Comparison of ENCODE assay signal across 8 cellular contexts in the genomic region with DNA sequence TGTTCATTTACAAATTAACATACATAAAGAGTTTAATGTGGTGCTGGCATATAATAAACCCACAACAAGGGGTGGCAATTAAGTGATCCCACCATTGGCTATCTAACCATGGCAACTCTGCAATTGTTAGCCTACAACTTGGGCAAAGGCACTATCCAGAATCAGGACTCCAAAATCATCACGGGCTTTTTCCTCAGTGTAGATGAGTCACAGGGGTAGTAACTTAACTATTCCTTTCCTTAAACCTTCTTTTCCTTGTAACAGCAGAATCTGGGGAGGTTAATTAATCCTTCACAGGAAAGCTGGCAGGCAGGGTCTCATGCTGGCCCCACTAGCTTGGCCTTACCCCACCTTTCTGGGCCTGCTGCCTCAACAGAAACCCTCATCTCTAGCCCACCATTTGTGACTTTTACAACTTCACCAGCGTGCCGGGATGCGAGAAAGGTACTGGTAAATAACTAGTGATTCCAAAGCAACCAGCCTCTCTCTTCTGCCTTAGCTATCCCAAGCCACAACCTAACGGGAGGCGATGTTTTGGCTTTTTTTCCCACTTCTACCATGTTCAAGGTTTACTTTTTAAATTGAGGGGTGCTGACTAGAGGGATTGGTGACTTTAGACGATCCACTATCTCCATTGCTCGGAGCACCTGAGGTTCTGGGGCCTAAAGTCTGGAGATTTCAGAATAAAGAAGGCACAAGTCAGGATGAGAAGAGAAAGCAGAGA. TPM values are rescaled to one million over a fixed set of nuclear protein-coding genes. Genes with fewer than 3 reads are reported as not detected.
A peak's percentile ranks its signal among the peaks of the same experiment; 100 is the strongest.
DNase-seq lines count a peak whose midpoint lies in the region; ATAC-seq and TF ChIP-seq lines count a peak whose summit lies in the region.

No MANE protein-coding gene starts in this region.

- DNase-seq in AG04450 (ENCODE audit: low read depth, low spot score) (no peak), caudate nucleus (lab: John Stamatoyannopoulos, UW) (no peak), GM19240 (ENCODE audit: insufficient read length, low spot score) (no peak)

- H3K27ac ChIP-seq in AG04450 (ENCODE audit: low read depth, low read length): peak overlapping the region; percentile 34
- peak overlapping the region; percentile 91 for H3K27ac ChIP-seq in HUES64 (ENCODE audit: low read depth, low read length)
- H3K27ac ChIP-seq in caudate nucleus (ENCODE audit: low read depth, low read length): peak overlapping the region; percentile 98
- H3K27ac ChIP-seq in muscle layer of duodenum (ENCODE audit: low read length): peak overlapping the region; percentile 96

- H3K4me3 ChIP-seq in AG04450 (ENCODE audit: low read depth, low read length): peak overlapping the region; percentile 94
- H3K4me3 ChIP-seq in HUES64 (ENCODE audit: low read length): peak overlapping the region; percentile 81
- peak overlapping the region; percentile 87 to 97 for H3K4me3 ChIP-seq in muscle layer of duodenum (ENCODE audit: low read depth in 1 of 2, low read length in 2 of 2)

- peaks cover 29% of the 10 kb centered on the region for H3K4me1 ChIP-seq in HUES64 (ENCODE audit: insufficient read depth, low read length)
- peaks cover 9 to 16% of the 10 kb centered on the region in 2 donors for H3K4me1 ChIP-seq in muscle layer of duodenum (ENCODE audit: control insufficient read depth in 1 of 2, insufficient read depth in 2 of 2, low read length in 2 of 2)

- H3K27me3 ChIP-seq in AG04450 (ENCODE audit: control insufficient read depth, insufficient read depth, low read length) (no peaks in the 10 kb centered on the region), HUES64 (ENCODE audit: insufficient read depth, low read length) (no peaks in the 10 kb centered on the region), muscle layer of duodenum (ENCODE audit: low read depth, low read length) (no peaks in the 10 kb centered on the region)

- peak overlapping the region; percentile 96 for H3K9ac ChIP-seq in HUES64 (ENCODE audit: low read depth, low read length)

- POLR2A ChIA-PET in AG04450 (lab: Yijun Ruan, JAX): interaction anchor here (0.6 to 2.3 kb wide), 9 partner anchors 15 to 186 kb away, joined by 3 to 14 read pairs (median 5); a partner anchor contains a TSS

- WGBS in HUES64: 60% methylated on average over 8 of the region's 8 CpGs

- no peak for TF ChIP-seq CTCF in AG04450 (IDR thresholded peaks at IDR 0.05; ENCODE audit: low read depth, low read length)

- CTCF ChIA-PET in AG04450 (lab: Charles Lee): interaction anchor here (0.5 to 5.2 kb wide), 30 partner anchors 7 to 167 kb away, joined by 3 to 103 read pairs (median 4); a partner anchor contains a TSS

- ATAC-seq in HG03039 (IDR thresholded peaks at IDR 0.05; ENCODE audit: unreplicated experiment) (no peak), GM19455 (IDR thresholded peaks at IDR 0.05; ENCODE audit: unreplicated experiment) (no peak), GM21576 (IDR thresholded peaks at IDR 0.05; ENCODE audit: unreplicated experiment) (no peak)

- peaks cover 47% of the 10 kb centered on the region for H3K36me3 ChIP-seq in HUES64 (ENCODE audit: insufficient read depth, low read length)
- peaks cover 15 to 18% of the 10 kb centered on the region in 2 donors for H3K36me3 ChIP-seq in muscle layer of duodenum (ENCODE audit: control insufficient read depth in 1 of 2, insufficient read depth in 2 of 2, low read length in 2 of 2)

- H3K9me3 ChIP-seq in AG04450 (ENCODE audit: control insufficient read depth, insufficient read depth, low read length) (no peaks in the 10 kb centered on the region), HUES64 (ENCODE audit: insufficient read depth, low read depth, low read length) (no peaks in the 10 kb centered on the region), muscle layer of duodenum (ENCODE audit: control insufficient read depth in 1 of 2, low read length in 2 of 2) (no peaks in the 10 kb centered on the region)

RNA-seq across cellular contexts. Expression of a gene that starts 0.7 kb away (rescaled TPM):
- 261 and 433 TPM in 2 replicates for polyA plus RNA-seq in AG04450 (2011; rRNA removed)
- polyA minus RNA-seq in AG04450 (2011; rRNA and poly(A)+ RNA removed): 761 and 1,133 TPM in 2 replicates
- 408 TPM for polyA plus RNA-seq in HUES64 (2013, experiment 1 of 2)
- polyA plus RNA-seq in HUES64 (2013, experiment 2 of 2): 489 TPM

RNA-seq across cellular contexts. Expression of a gene that starts 49.0 kb away (rescaled TPM):
- 21.7 and 27.1 TPM in 2 replicates for polyA plus RNA-seq in AG04450 (2011; rRNA removed)
- polyA minus RNA-seq in AG04450 (2011; rRNA and poly(A)+ RNA removed): 29.1 and 46.6 TPM in 2 replicates
- polyA plus RNA-seq in HUES64 (2013, experiment 1 of 2): 13.9 TPM
- polyA plus RNA-seq in HUES64 (2013, experiment 2 of 2): 11.6 TPM

RNA-seq across cellular contexts. Expression of a gene that starts 52.1 kb away (rescaled TPM):
- polyA plus RNA-seq in AG04450 (2011; rRNA removed): 124 and 128 TPM in 2 replicates
- 119 and 123 TPM in 2 replicates for polyA minus RNA-seq in AG04450 (2011; rRNA and poly(A)+ RNA removed)
- polyA plus RNA-seq in HUES64 (2013, experiment 1 of 2): 12.8 TPM
- polyA plus RNA-seq in HUES64 (2013, experiment 2 of 2): 20.5 TPM

Comparison
In these comparisons a context has a peak if more than half of its experiments do, and no peak if none do; other contexts are left out.
1. H3K27ac ChIP-seq: peak in every context shown above with its lines; median percentile 98 in caudate nucleus; 96 in muscle layer of duodenum; 91 in HUES64; 34 in AG04450.